8 cellular contexts compared by ENCODE assay signal in genomic region chr4:73405138-73405537, GRCh38. TPM values are rescaled to one million over a fixed set of nuclear protein-coding genes. Genes with fewer than 3 reads are reported as not detected.
"Had no signal": no experiment of that assay in that cellular context is flagged by ENCODE, and none has a peak within 500 bp of the region (broad histone marks: within the 10 kb centered on the region; RNA-seq: fewer than 3 reads in every experiment).

No MANE protein-coding gene starts in this region.

- H3K9me3 Mint-ChIP-seq: GM23338, H9, IgD-negative memory B cell had no signal

- H3K36me3 Mint-ChIP-seq: IgD-negative memory B cell had no signal

- H3K27ac Mint-ChIP-seq: GM23338, H9, IgD-negative memory B cell had no signal

- H3K4me3 Mint-ChIP-seq: GM23338, H9, IgD-negative memory B cell had no signal

- DNase-seq: H9, HCEC 1CT had no signal

- ATAC-seq: GM23338 had no signal

- H3K4me1 Mint-ChIP-seq: IgD-negative memory B cell had no signal

- FAIRE-seq: H1, H54, HTR-8/SVneo had no signal

- H3K4me3 ChIP-seq: GM23338 had no signal

RNA-seq across cellular contexts. Expression of gene ALB, which starts 1.1 kb away (rescaled TPM):
- total RNA-seq: GM23338, H1, H9, HT-29 had no signal
- polyA plus RNA-seq: GM23338, IgD-negative memory B cell had no signal

RNA-seq across cellular contexts. Expression of gene AFP, which starts 30.9 kb away (rescaled TPM):
- total RNA-seq: HT-29 had no signal
- polyA plus RNA-seq: IgD-negative memory B cell had no signal
